ENCODE assay signal across 1 cellular context in genomic region chr2:36352711-36353110, GRCh38.
TF ChIP-seq lines count a peak whose summit lies in the region.

No MANE protein-coding gene starts in this region.

TF ChIP-seq in GM23338, 12 proteins besides CTCF, POLR2A, EP300 and RAD21 (continued from another document):
- TF ChIP-seq EZH2 (IDR thresholded peaks at IDR 0.05; ENCODE audit: low read depth, unreplicated experiment) (no peak), ZNF331 (CRISPR knock-in tag; IDR thresholded peaks at IDR 0.05; ENCODE audit: low read depth) (no peak), ETS1 (IDR thresholded peaks at IDR 0.05) (no peak), POLR2AphosphoS5 (IDR thresholded peaks at IDR 0.05; ENCODE audit: low read depth) (no peak)
- TF ChIP-seq, protein P1, sequence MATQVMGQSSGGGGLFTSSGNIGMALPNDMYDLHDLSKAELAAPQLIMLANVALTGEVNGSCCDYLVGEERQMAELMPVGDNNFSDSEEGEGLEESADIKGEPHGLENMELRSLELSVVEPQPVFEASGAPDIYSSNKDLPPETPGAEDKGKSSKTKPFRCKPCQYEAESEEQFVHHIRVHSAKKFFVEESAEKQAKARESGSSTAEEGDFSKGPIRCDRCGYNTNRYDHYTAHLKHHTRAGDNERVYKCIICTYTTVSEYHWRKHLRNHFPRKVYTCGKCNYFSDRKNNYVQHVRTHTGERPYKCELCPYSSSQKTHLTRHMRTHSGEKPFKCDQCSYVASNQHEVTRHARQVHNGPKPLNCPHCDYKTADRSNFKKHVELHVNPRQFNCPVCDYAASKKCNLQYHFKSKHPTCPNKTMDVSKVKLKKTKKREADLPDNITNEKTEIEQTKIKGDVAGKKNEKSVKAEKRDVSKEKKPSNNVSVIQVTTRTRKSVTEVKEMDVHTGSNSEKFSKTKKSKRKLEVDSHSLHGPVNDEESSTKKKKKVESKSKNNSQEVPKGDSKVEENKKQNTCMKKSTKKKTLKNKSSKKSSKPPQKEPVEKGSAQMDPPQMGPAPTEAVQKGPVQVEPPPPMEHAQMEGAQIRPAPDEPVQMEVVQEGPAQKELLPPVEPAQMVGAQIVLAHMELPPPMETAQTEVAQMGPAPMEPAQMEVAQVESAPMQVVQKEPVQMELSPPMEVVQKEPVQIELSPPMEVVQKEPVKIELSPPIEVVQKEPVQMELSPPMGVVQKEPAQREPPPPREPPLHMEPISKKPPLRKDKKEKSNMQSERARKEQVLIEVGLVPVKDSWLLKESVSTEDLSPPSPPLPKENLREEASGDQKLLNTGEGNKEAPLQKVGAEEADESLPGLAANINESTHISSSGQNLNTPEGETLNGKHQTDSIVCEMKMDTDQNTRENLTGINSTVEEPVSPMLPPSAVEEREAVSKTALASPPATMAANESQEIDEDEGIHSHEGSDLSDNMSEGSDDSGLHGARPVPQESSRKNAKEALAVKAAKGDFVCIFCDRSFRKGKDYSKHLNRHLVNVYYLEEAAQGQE (IDR thresholded peaks at IDR 0.05; ENCODE audit: unreplicated experiment), result no peak
